Comparison of ENCODE assay signal across 13 cellular contexts in genomic region chr3:39415983-39416382, GRCh38. TPM values are rescaled to one million over a fixed set of nuclear protein-coding genes. Genes with fewer than 3 reads are reported as not detected.
DNase-seq lines count a peak whose midpoint lies in the region; ATAC-seq and TF ChIP-seq lines count a peak whose summit lies in the region.
"Had no signal": no experiment of that assay in that cellular context is flagged by ENCODE, and none has a peak within 500 bp of the region (broad histone marks: within the 10 kb centered on the region; RNA-seq: fewer than 3 reads in every experiment).

No MANE protein-coding gene starts in this region.

- H3K4me3 ChIP-seq in DND-41 (ENCODE audit: low read depth in 1 of 2, low read length in 2 of 2) = no peak overlapping the region
- H3K4me3 ChIP-seq: SK-N-MC, suprapubic skin had no signal

- H3K4me3 Mint-ChIP-seq in activated CD8-positive, alpha-beta memory T cell treated with anti-CD3 and anti-CD28 coated beads, Interleukin-2, amount 10 ng/mL, durations not matched to agents 7 days and 5 days = no peak overlapping the region
- peak overlapping the region; percentile 60 for H3K4me3 Mint-ChIP-seq in neural crest cell
- H3K4me3 Mint-ChIP-seq: naive B cell had no signal

- ATAC-seq in DND-41 (ENCODE audit: insufficient read depth, low read depth) (0 out of 3 replicates have a peak, but pooled peaks have one; percentile 3), GM18498 (IDR thresholded peaks at IDR 0.05; ENCODE audit: unreplicated experiment) (no peak)
- peak; percentile 38 for ATAC-seq in activated CD8-positive, alpha-beta memory T cell treated with anti-CD3 and anti-CD28 coated beads, Interleukin-2, amount 10 ng/mL, durations not matched to agents 7 days and 5 days

- no peak overlapping the region for H2AFZ ChIP-seq in DND-41 (ENCODE audit: low read depth, low read length)

- peaks cover 31% of the 10 kb centered on the region for H3K36me3 Mint-ChIP-seq in activated CD8-positive, alpha-beta memory T cell treated with anti-CD3 and anti-CD28 coated beads, Interleukin-2, amount 10 ng/mL, durations not matched to agents 7 days and 5 days
- peaks cover 29% of the 10 kb centered on the region for H3K36me3 Mint-ChIP-seq in neural crest cell (ENCODE audit: low read depth)

- H4K20me1 ChIP-seq in DND-41 (ENCODE audit: insufficient read depth, low read length) = peaks cover 41% of the 10 kb centered on the region

- H3K27me3 Mint-ChIP-seq in activated CD8-positive, alpha-beta memory T cell treated with anti-CD3 and anti-CD28 coated beads, Interleukin-2, amount 10 ng/mL, durations not matched to agents 7 days and 5 days = no peaks in the 10 kb centered on the region
- H3K27me3 Mint-ChIP-seq in neural crest cell (ENCODE audit: low read depth) = no peaks in the 10 kb centered on the region
- H3K27me3 Mint-ChIP-seq: naive B cell had no signal

- CTCF ChIA-PET in activated CD8-positive, alpha-beta memory T cell treated with anti-CD3 and anti-CD28 coated beads, Interleukin-2, amount 10 ng/mL, durations not matched to agents 7 days and 5 days (lab: Charles Lee) = interaction anchor here (0.7 to 4.4 kb wide), 2 partner anchors 9 to 32 kb away, joined by 4 to 30 read pairs; partner anchors contain the start of gene RPSA

- H3K9me3 ChIP-seq in DND-41 (ENCODE audit: insufficient read depth, low read length, severe bottlenecking) = no peaks in the 10 kb centered on the region
- H3K9me3 ChIP-seq: suprapubic skin had no signal

- no peaks in the 10 kb centered on the region for H3K27me3 ChIP-seq in DND-41 (ENCODE audit: insufficient read depth, low read length, poor library complexity)
- H3K27me3 ChIP-seq: suprapubic skin had no signal

- TF ChIP-seq CTCF in DND-41 (IDR thresholded peaks at IDR 0.05; ENCODE audit: borderline replicate concordance, extremely low read depth, low read length, poor library complexity, severe bottlenecking) (no peak), neural crest cell (conservative IDR thresholded peaks at IDR 0.05) (no peak)

- DNase-seq in DND-41 = no peak
- no peak for DNase-seq in activated CD8-positive, alpha-beta memory T cell treated with anti-CD3 and anti-CD28 coated beads, Interleukin-2, amount 10 ng/mL, durations not matched to agents 7 days and 5 days
- DNase-seq in neural crest cell (ENCODE audit: low read depth, low spot score) = no peak
- no peak for DNase-seq in AG20443 (ENCODE audit: low spot score)
- no peak for DNase-seq in SKM-1 treated with dmso at 0.1 percent for 144 hours (lab: John Stamatoyannopoulos, UW; ENCODE audit: unreplicated experiment)
- DNase-seq: KG1, naive B cell, NCI-H2029, NCI-H774 had no signal

- no peaks in the 10 kb centered on the region for H3K9me3 Mint-ChIP-seq in activated CD8-positive, alpha-beta memory T cell treated with anti-CD3 and anti-CD28 coated beads, Interleukin-2, amount 10 ng/mL, durations not matched to agents 7 days and 5 days (ENCODE audit: low read depth)
- no peaks in the 10 kb centered on the region for H3K9me3 Mint-ChIP-seq in neural crest cell
- H3K9me3 Mint-ChIP-seq: naive B cell had no signal

- peak overlapping the region; percentile 42 for H3K27ac Mint-ChIP-seq in activated CD8-positive, alpha-beta memory T cell treated with anti-CD3 and anti-CD28 coated beads, Interleukin-2, amount 10 ng/mL, durations not matched to agents 7 days and 5 days
- H3K27ac Mint-ChIP-seq in neural crest cell (ENCODE audit: unreplicated experiment) = no peak overlapping the region

- H3K4me2 ChIP-seq in DND-41 (ENCODE audit: insufficient read depth, low read length) = no peak overlapping the region

- peaks cover 3% of the 10 kb centered on the region; the same call in 1 of the 2 replicates for H3K79me2 ChIP-seq in DND-41 (ENCODE audit: insufficient read depth, low read length)

- H3K4me1 Mint-ChIP-seq in activated CD8-positive, alpha-beta memory T cell treated with anti-CD3 and anti-CD28 coated beads, Interleukin-2, amount 10 ng/mL, durations not matched to agents 7 days and 5 days = peaks cover 10% of the 10 kb centered on the region
- peaks cover 13% of the 10 kb centered on the region for H3K4me1 Mint-ChIP-seq in neural crest cell

- H3K36me3 ChIP-seq in DND-41 (ENCODE audit: insufficient read depth, low read length) = peaks cover 31% of the 10 kb centered on the region

- H3K9ac ChIP-seq in DND-41 (ENCODE audit: low read depth, low read length) = no peak overlapping the region

- peak; percentile 35 for TF ChIP-seq POLR2A in GM19193 (IDR thresholded peaks at IDR 0.05; ENCODE audit: extremely low read depth, insufficient read depth, insufficient read length)

- H3K27ac ChIP-seq in DND-41 (ENCODE audit: low read length) = no peak overlapping the region
- H3K27ac ChIP-seq: SK-N-MC, suprapubic skin had no signal

- H3K4me1 ChIP-seq in DND-41 (ENCODE audit: insufficient read depth, low read length) = no peaks in the 10 kb centered on the region

RNA-seq across cellular contexts. Expression of gene RPSA, which starts 9.5 kb away (rescaled TPM):
- total RNA-seq in activated CD8-positive, alpha-beta memory T cell treated with anti-CD3 and anti-CD28 coated beads, Interleukin-2, amount 10 ng/mL, durations not matched to agents 7 days and 5 days = 1,000 to 10,000 TPM; 1,232 to 1,591 TPM
- 1,595 and 1,633 TPM in 2 replicates for total RNA-seq in neural crest cell

RNA-seq across cellular contexts. Expression of gene SLC25A38, which starts 32.8 kb away (rescaled TPM):
- total RNA-seq in activated CD8-positive, alpha-beta memory T cell treated with anti-CD3 and anti-CD28 coated beads, Interleukin-2, amount 10 ng/mL, durations not matched to agents 7 days and 5 days = 10 to 100 TPM; 36.2 to 55.9 TPM
- 26.6 and 28.4 TPM in 2 replicates for total RNA-seq in neural crest cell

RNA-seq across cellular contexts. Expression of gene MOBP, which starts 51.5 kb away (rescaled TPM):
- total RNA-seq in activated CD8-positive, alpha-beta memory T cell treated with anti-CD3 and anti-CD28 coated beads, Interleukin-2, amount 10 ng/mL, durations not matched to agents 7 days and 5 days = not detected
- not detected in 2 replicates for total RNA-seq in neural crest cell
- total RNA-seq: suprapubic skin had no signal
